Comparison of ENCODE assay signal across 24 cellular contexts in genomic region chr7:50495746-50496145, GRCh38.
"Had no signal": no experiment of that assay in that cellular context is flagged by ENCODE, and none has a peak within 500 bp of the region (broad histone marks: within the 10 kb centered on the region; RNA-seq: fewer than 3 reads in every experiment).

No MANE protein-coding gene starts in this region.

- H3K27me3 ChIP-seq: right atrium auricular region, sigmoid colon, testis had no signal

- ATAC-seq: natural killer cell treated with Interleukin-12 subunit alpha and Interleukin-12 subunit beta and Interleukin-15 and Interleukin-18, amount 100 ng/mL, for 72 hours; stimulated activated memory B cell treated with anti-CD40 and anti-IgM and Interleukin-4, amounts not matched to agents 10 μg/mL and 1 μg/mL and 100 μg/mL, for 72 hours; stimulated activated naive CD8-positive, alpha-beta T cell treated with anti-CD3 and anti-CD28 coated beads, Interleukin-15, Interleukin-2, amounts not matched to agents 100 U/mL and 50 U/mL, for 24 hours had no signal

- H3K4me1 Mint-ChIP-seq: memory B cell; mesothelial cell of epicardium; naive B cell; neural crest cell; stimulated activated memory B cell treated with anti-CD40 and anti-IgM and Interleukin-4, amounts not matched to agents 10 μg/mL and 1 μg/mL and 100 μg/mL, for 72 hours had no signal

- H3K27ac Mint-ChIP-seq: endodermal cell; memory B cell; mesothelial cell of epicardium; naive B cell; natural killer cell treated with Interleukin-12 subunit alpha and Interleukin-12 subunit beta and Interleukin-15 and Interleukin-18, amount 100 ng/mL, for 72 hours; stimulated activated memory B cell treated with anti-CD40 and anti-IgM and Interleukin-4, amounts not matched to agents 10 μg/mL and 1 μg/mL and 100 μg/mL, for 72 hours; type B pancreatic cell had no signal

- H3K36me3 ChIP-seq: esophagus squamous epithelium, neutrophil, prostate gland, right atrium auricular region, sigmoid colon, spleen, tibial artery had no signal

- H3K9me3 Mint-ChIP-seq: memory B cell; mesothelial cell of epicardium; naive B cell; natural killer cell treated with Interleukin-12 subunit alpha and Interleukin-12 subunit beta and Interleukin-15 and Interleukin-18, amount 100 ng/mL, for 72 hours; stimulated activated memory B cell treated with anti-CD40 and anti-IgM and Interleukin-4, amounts not matched to agents 10 μg/mL and 1 μg/mL and 100 μg/mL, for 72 hours had no signal

- H3K4me3 Mint-ChIP-seq: memory B cell; mesothelial cell of epicardium; naive B cell; natural killer cell treated with Interleukin-12 subunit alpha and Interleukin-12 subunit beta and Interleukin-15 and Interleukin-18, amount 100 ng/mL, for 72 hours; neural crest cell; stimulated activated memory B cell treated with anti-CD40 and anti-IgM and Interleukin-4, amounts not matched to agents 10 μg/mL and 1 μg/mL and 100 μg/mL, for 72 hours; type B pancreatic cell had no signal

- H3K27ac ChIP-seq: neutrophil, prostate gland, right atrium auricular region, sigmoid colon, testis, tibial artery had no signal

- H3K36me3 Mint-ChIP-seq: memory B cell; mesothelial cell of epicardium; naive B cell; natural killer cell treated with Interleukin-12 subunit alpha and Interleukin-12 subunit beta and Interleukin-15 and Interleukin-18, amount 100 ng/mL, for 72 hours; stimulated activated memory B cell treated with anti-CD40 and anti-IgM and Interleukin-4, amounts not matched to agents 10 μg/mL and 1 μg/mL and 100 μg/mL, for 72 hours; type B pancreatic cell had no signal

- H3K4me3 ChIP-seq: esophagus squamous epithelium, lung, mucosa of descending colon, prostate gland, right atrium auricular region, sigmoid colon, spleen, testis, tibial artery had no signal

- H3K4me1 ChIP-seq: prostate gland, sigmoid colon had no signal

- DNase-seq: cerebellar nuclear complex; effector CD8-positive, alpha-beta T cell; endodermal cell; erythroblast; esophagus squamous epithelium; mucosa of descending colon; naive B cell; sigmoid colon; spleen; stimulated activated CD4-positive, alpha-beta T cell treated with anti-CD3 and anti-CD28 coated beads, Interleukin-4, amount 100 ng/mL, for 4 hours; stimulated activated naive CD8-positive, alpha-beta T cell treated with anti-CD3 and anti-CD28 coated beads, Interleukin-15, Interleukin-2, amounts not matched to agents 100 U/mL and 50 U/mL, for 24 hours; substantia nigra; testis; tibial artery had no signal

- H3K9me3 ChIP-seq: esophagus squamous epithelium, mucosa of descending colon, neutrophil, prostate gland, right atrium auricular region, sigmoid colon, spleen, testis, tibial artery had no signal
